In the genomic region with DNA sequence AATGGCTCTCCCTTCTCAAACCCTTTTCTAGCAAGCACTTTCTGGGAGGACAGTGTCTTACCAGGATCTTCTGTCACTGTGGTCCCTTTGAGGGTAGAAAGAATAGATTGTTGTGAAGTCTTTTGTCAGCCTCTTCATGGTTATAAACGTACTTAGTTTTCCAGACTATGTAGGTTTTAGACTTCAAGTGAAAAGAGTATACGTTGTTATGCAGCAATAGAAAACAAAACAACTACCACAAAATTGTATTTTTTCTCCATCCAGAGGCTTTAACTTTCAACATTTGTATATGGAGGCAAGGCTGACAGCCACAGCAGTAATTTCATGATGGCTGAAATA, we compare ENCODE assay signal across 16 cellular contexts. TPM values are rescaled to one million over a fixed set of nuclear protein-coding genes. Genes with fewer than 3 reads are reported as not detected.
A peak's percentile ranks its signal among the peaks of the same experiment; 100 is the strongest.
DNase-seq lines count a peak whose midpoint lies in the region; ATAC-seq, FAIRE-seq and TF ChIP-seq lines count a peak whose summit lies in the region.
"Had no signal": no experiment of that assay in that cellular context is flagged by ENCODE, and none has a peak within 500 bp of the region (broad histone marks: within the 10 kb centered on the region; RNA-seq: fewer than 3 reads in every experiment).

No MANE protein-coding gene starts in this region.

- H3K27me3 Mint-ChIP-seq in activated CD4-positive, alpha-beta memory T cell treated with anti-CD3 and anti-CD28 coated beads for 36 hours, result no peaks in the 10 kb centered on the region

- H3K4me1 Mint-ChIP-seq in activated CD4-positive, alpha-beta memory T cell treated with anti-CD3 and anti-CD28 coated beads for 36 hours (ENCODE audit: low read depth), result peaks cover 97% of the 10 kb centered on the region

- H3K27ac Mint-ChIP-seq in activated CD4-positive, alpha-beta memory T cell treated with anti-CD3 and anti-CD28 coated beads for 36 hours, result peak overlapping the region; percentile 98

- peaks cover 8% of the 10 kb centered on the region for H3K9me3 Mint-ChIP-seq in activated CD4-positive, alpha-beta memory T cell treated with anti-CD3 and anti-CD28 coated beads for 36 hours

- intact Hi-C loops in Right ventricle myocardium superior (cut with DNase I), result no loop called here
- intact Hi-C loops in activated CD4-positive, alpha-beta memory T cell treated with anti-CD3 and anti-CD28 coated beads for 36 hours (cut with micrococcal nuclease), result no loop called here
- intact Hi-C loops in kidney (cut with DNase I), result no loop called here

- no peaks in the 10 kb centered on the region for H3K27me3 ChIP-seq in cardiac muscle cell
- no peaks in the 10 kb centered on the region for H3K27me3 ChIP-seq in upper lobe of left lung

- no peak for TF ChIP-seq EP300 in upper lobe of left lung (IDR thresholded peaks at IDR 0.05)

- CTCF ChIA-PET in activated CD4-positive, alpha-beta memory T cell treated with anti-CD3 and anti-CD28 coated beads for 36 hours (lab: Charles Lee), result interaction anchor here (1.0 to 8.1 kb wide), 2 partner anchors 12 to 40 kb away, joined by 4 to 57 read pairs; no protein-coding TSS in a partner anchor

- no peak overlapping the region for H3K4me3 ChIP-seq in cardiac muscle cell
- no peak overlapping the region for H3K4me3 ChIP-seq in kidney (ENCODE audit: low read length in 2 of 2)
- H3K4me3 ChIP-seq in upper lobe of left lung, result no peak overlapping the region

- TF ChIP-seq CTCF in cardiac muscle cell (IDR thresholded peaks at IDR 0.05; ENCODE audit: low read depth, low read length) (no peak), kidney (IDR thresholded peaks at IDR 0.05; ENCODE audit: borderline replicate concordance, extremely low read depth, insufficient read depth) (no peak), upper lobe of left lung (IDR thresholded peaks at IDR 0.05) (no peak)

- H3K9me3 ChIP-seq in cardiac muscle cell (ENCODE audit: low read depth), result no peaks in the 10 kb centered on the region
- no peaks in the 10 kb centered on the region for H3K9me3 ChIP-seq in kidney (ENCODE audit: control insufficient read depth in 1 of 2, low read length in 2 of 2)
- no peaks in the 10 kb centered on the region for H3K9me3 ChIP-seq in upper lobe of left lung

- H3K9ac ChIP-seq in kidney (ENCODE audit: low read length in 2 of 2), result no peak overlapping the region

- H3K4me1 ChIP-seq in cardiac muscle cell (ENCODE audit: low read depth) (peaks cover 71% of the 10 kb centered on the region), kidney (ENCODE audit: control insufficient read depth in 1 of 2, insufficient read depth in 1 of 2, low read depth in 1 of 2, low read length in 2 of 2) (peaks cover 0 to 14% of the 10 kb centered on the region in 2 donors), upper lobe of left lung (peaks cover 67 to 76% (median 71%) of the 10 kb centered on the region in 4 donors)

- H3K27ac ChIP-seq in cardiac muscle cell (peak overlapping the region; percentile 93), kidney (ENCODE audit: low read depth in 2 of 2, low read length in 2 of 2) (peak overlapping the region; percentile 15 to 71), upper lobe of left lung (peak overlapping the region; percentile 80 to 86 (median 80))

- peak overlapping the region; percentile 82 for H3K4me3 Mint-ChIP-seq in activated CD4-positive, alpha-beta memory T cell treated with anti-CD3 and anti-CD28 coated beads for 36 hours

- POLR2A ChIA-PET in activated CD4-positive, alpha-beta memory T cell treated with anti-CD3 and anti-CD28 coated beads for 36 hours (lab: Charles Lee), result interaction anchor here (0.6 to 11.6 kb wide), 5 partner anchors 11 to 158 kb away, joined by 3 to 216 read pairs (median 12); partner anchors contain the start of gene PRKCH

- ATAC-seq in Right ventricle myocardium superior (ENCODE audit: poor library complexity) (no peak), upper lobe of left lung (ENCODE audit: low FRiP score in 2 of 2) (no peak)
- ATAC-seq: Panc1 had no signal

- DNase-seq in cardiac muscle cell (ENCODE audit: low read depth in 1 of 2, low spot score in 1 of 2), result no peak
- no peak for DNase-seq in Right ventricle myocardium superior
- DNase-seq in activated CD4-positive, alpha-beta memory T cell treated with anti-CD3 and anti-CD28 coated beads for 36 hours, result no peak
- DNase-seq in kidney, result no peak
- no peak for DNase-seq in upper lobe of left lung
- DNase-seq in NCI-H2081 treated with DMSO at 0.1 percent for 48 hours (lab: John Stamatoyannopoulos, UW), result no peak
- DNase-seq in NCI-H82 (lab: John Stamatoyannopoulos, UW), result no peak
- DNase-seq in iPS-NIHi11 (ENCODE audit: low spot score), result no peak
- DNase-seq: amniotic stem cell; cortex of kidney; EL; mesenchymal stem cell; NCI-H146; NCI-H510A; stimulated activated CD4-positive, alpha-beta T cell treated with anti-CD3 and anti-CD28 coated beads, Interleukin-12 subunit alpha, Interleukin-12 subunit beta, amount 100 ng/mL, for 4 hours had no signal

- FAIRE-seq in kidney (lab: Jason Lieb, UNC), result no peak

- TF ChIP-seq POLR2A in upper lobe of left lung (IDR thresholded peaks at IDR 0.05), result no peak

- peaks cover 32% of the 10 kb centered on the region for H3K36me3 Mint-ChIP-seq in activated CD4-positive, alpha-beta memory T cell treated with anti-CD3 and anti-CD28 coated beads for 36 hours

- WGBS in upper lobe of left lung, 2 donors, result 48 to 58% methylated on average over 2 of the region's 2 CpGs

- H3K36me3 ChIP-seq in cardiac muscle cell (no peaks in the 10 kb centered on the region), kidney (ENCODE audit: control insufficient read depth in 1 of 2, insufficient read depth in 2 of 2, low read length in 2 of 2) (no peaks in the 10 kb centered on the region), upper lobe of left lung (no peaks in the 10 kb centered on the region)

RNA-seq across cellular contexts. Expression of gene PRKCH, which starts 23.7 kb away (rescaled TPM):
- total RNA-seq in cardiac muscle cell (64.0 and 128 TPM in 2 replicates), Right ventricle myocardium superior (14.5 TPM), kidney (47.0 TPM), upper lobe of left lung (100 to 1,000 TPM in 1 of 6 donors, 10 to 100 TPM in 5; 54.0 to 102 (median 76.6) TPM)
- polyA plus RNA-seq in cardiac muscle cell (51.0 and 113 TPM in 2 replicates), kidney (ENCODE audit: insufficient read depth, low read depth, low replicate concordance) (8.3 TPM)
- total RNA-seq in activated CD4-positive, alpha-beta memory T cell treated with anti-CD3 and anti-CD28 coated beads for 36 hours, result 100 to 1,000 TPM; 142 to 147 TPM

Comparison
In these comparisons a context has a peak if more than half of its experiments do, and no peak if none do; other contexts are left out.
1. H3K27ac ChIP-seq: peak in every context shown above with its lines; median percentile 93 in cardiac muscle cell; 80 in upper lobe of left lung; 43 in kidney.